Comparison of ENCODE assay signal across 24 cellular contexts in the genomic region with DNA sequence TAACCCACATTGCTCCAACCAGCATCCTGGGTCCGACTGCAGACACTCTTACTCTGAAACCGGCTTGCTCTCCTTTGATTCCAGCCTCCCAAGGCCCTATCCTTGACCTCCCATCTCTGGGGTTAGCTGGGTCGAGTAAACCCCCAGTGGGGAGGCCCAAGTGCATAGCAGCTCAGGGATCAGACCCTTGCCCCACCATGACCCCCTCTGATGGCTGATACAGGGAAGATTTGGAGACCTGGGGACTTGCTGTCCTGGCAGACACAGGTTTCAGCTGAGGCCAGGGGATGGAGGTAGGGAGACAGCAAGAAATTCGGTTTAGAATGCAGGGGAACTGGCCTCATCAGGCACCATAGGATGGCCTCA.
"Had no signal": no experiment of that assay in that cellular context is flagged by ENCODE, and none has a peak within 500 bp of the region (broad histone marks: within the 10 kb centered on the region; RNA-seq: fewer than 3 reads in every experiment).

No MANE protein-coding gene starts in this region.

- H3K4me3 ChIP-seq: colonic mucosa, esophagus squamous epithelium, gastrocnemius medialis, heart right ventricle, left ventricle myocardium inferior, lower lobe of right lung had no signal

- H3K4me1 ChIP-seq: colonic mucosa, esophagus squamous epithelium, gastrocnemius medialis, heart right ventricle, left ventricle myocardium inferior, lower lobe of right lung had no signal

- ATAC-seq: effector memory CD8-positive, alpha-beta T cell; esophagus mucosa; gastrocnemius medialis; heart right ventricle; left colon; lower lobe of right lung had no signal

- H3K9me3 Mint-ChIP-seq: dendritic cell treated with granulocyte-macrophage colony-stimulating factor and Interleukin-4, amounts not matched to agents 40 ng/mL and 50 ng/mL, for 4 days; effector memory CD8-positive, alpha-beta T cell had no signal

- H3K9me3 ChIP-seq: colonic mucosa, esophagus squamous epithelium, gastrocnemius medialis, heart right ventricle, left ventricle myocardium inferior, lower lobe of right lung had no signal

- H3K27me3 ChIP-seq: colonic mucosa, esophagus squamous epithelium, gastrocnemius medialis, heart right ventricle had no signal

- DNase-seq: cerebellar nuclear complex; colonic mucosa; cortex of kidney; effector CD8-positive, alpha-beta T cell; effector memory CD8-positive, alpha-beta T cell; endodermal cell; erythroblast; esophagus squamous epithelium; foreskin fibroblast; foreskin melanocyte; gastrocnemius medialis; glutamatergic neuron; head of caudate nucleus; heart right ventricle; hippocampal formation; kidney glomerular epithelial cell; left colon; left ventricle myocardium inferior; lower lobe of right lung; mesenchymal stem cell; midbrain had no signal

- H3K27ac ChIP-seq: colonic mucosa, epithelial cell of prostate, esophagus squamous epithelium, gastrocnemius medialis, heart right ventricle, left ventricle myocardium inferior, lower lobe of right lung had no signal

- H3K27me3 Mint-ChIP-seq: dendritic cell treated with granulocyte-macrophage colony-stimulating factor and Interleukin-4, amounts not matched to agents 40 ng/mL and 50 ng/mL, for 4 days; effector memory CD8-positive, alpha-beta T cell had no signal

- H3K36me3 ChIP-seq: colonic mucosa, esophagus squamous epithelium, gastrocnemius medialis, heart right ventricle, left ventricle myocardium inferior, lower lobe of right lung had no signal

- H3K4me3 Mint-ChIP-seq: dendritic cell treated with granulocyte-macrophage colony-stimulating factor and Interleukin-4, amounts not matched to agents 40 ng/mL and 50 ng/mL, for 4 days; effector memory CD8-positive, alpha-beta T cell; endodermal cell had no signal

- H3K4me1 Mint-ChIP-seq: endodermal cell had no signal

- H3K27ac Mint-ChIP-seq: dendritic cell treated with granulocyte-macrophage colony-stimulating factor and Interleukin-4, amounts not matched to agents 40 ng/mL and 50 ng/mL, for 4 days; effector memory CD8-positive, alpha-beta T cell; endodermal cell had no signal
